Comparison of ENCODE assay signal across 8 cellular contexts in the genomic region with DNA sequence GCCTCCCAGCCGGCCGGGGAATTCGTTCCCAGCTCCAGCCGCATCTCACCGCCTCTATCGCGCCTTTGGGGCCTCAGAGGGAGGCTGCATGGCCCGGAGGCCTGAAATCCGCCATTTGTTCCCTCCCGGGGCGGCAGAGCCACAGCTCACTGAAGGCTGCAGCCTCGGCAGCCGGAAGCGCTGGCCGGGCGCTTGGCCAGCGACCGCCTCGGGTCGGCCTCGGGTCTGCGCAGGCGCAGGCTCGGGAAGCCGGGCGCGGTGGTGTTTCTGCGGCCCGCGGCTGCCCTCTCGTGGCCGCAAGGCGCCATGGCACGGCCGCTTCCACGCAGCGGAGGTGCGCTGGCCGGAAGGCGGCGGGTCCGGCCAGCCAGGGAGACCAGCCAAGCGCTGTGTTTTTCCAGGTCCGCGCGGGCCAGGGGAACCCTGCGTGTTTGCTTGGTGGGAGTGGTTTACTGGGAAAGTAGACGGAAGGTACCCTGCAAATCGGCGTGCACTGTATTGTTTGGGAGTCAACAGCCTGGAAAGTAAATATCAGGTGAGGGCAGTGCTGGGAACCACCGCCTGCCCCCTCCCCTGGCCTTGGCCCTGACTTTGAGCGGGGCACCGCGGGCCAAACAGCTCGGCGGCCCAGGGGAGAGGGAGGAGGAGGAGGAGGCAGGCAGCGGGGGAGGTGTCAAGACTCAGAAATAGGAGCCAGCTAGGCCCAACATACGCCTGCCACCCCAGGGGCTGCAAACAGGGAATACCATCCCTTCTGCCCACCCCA. TPM values are rescaled to one million over a fixed set of nuclear protein-coding genes. Genes with fewer than 3 reads are reported as not detected.
DNase-seq lines count a peak whose midpoint lies in the region; ATAC-seq and TF ChIP-seq lines count a peak whose summit lies in the region.

No MANE protein-coding gene starts in this region.

- no peaks in the 10 kb centered on the region for H3K36me3 Mint-ChIP-seq in mesothelial cell of epicardium

- H3K36me3 ChIP-seq in endocrine pancreas (ENCODE audit: control insufficient read depth, insufficient read depth, low read length), result no peaks in the 10 kb centered on the region

- peak; percentile 99 for TF ChIP-seq CTCF in mesothelial cell of epicardium (IDR thresholded peaks at IDR 0.05; ENCODE audit: unreplicated experiment)

- peak overlapping the region; percentile 90 for H3K4me3 Mint-ChIP-seq in mesothelial cell of epicardium

- ATAC-seq in GM19463 (IDR thresholded peaks at IDR 0.05; ENCODE audit: unreplicated experiment), result peak; percentile 91

- H3K27me3 Mint-ChIP-seq in mesothelial cell of epicardium (ENCODE audit: low read depth), result peaks cover 61% of the 10 kb centered on the region

- H3K4me3 ChIP-seq in endocrine pancreas (ENCODE audit: control insufficient read depth, insufficient read depth, low read length), result no peak overlapping the region

- peak overlapping the region; percentile 67 for H3K9ac ChIP-seq in endocrine pancreas (ENCODE audit: control insufficient read depth, insufficient read depth, low read length)

- peaks cover 17% of the 10 kb centered on the region for H3K4me1 Mint-ChIP-seq in mesothelial cell of epicardium

- no peaks in the 10 kb centered on the region for H3K9me3 ChIP-seq in endocrine pancreas (ENCODE audit: control insufficient read depth, low read length)

- H3K4me1 ChIP-seq in endocrine pancreas (ENCODE audit: control insufficient read depth, insufficient read depth, low read length), result no peaks in the 10 kb centered on the region

- H3K27me3 ChIP-seq in endocrine pancreas (ENCODE audit: control insufficient read depth, insufficient read depth, low read length), result no peaks in the 10 kb centered on the region

- peak overlapping the region; percentile 93 for H3K27ac Mint-ChIP-seq in mesothelial cell of epicardium

- DNase-seq in COLO829 (ENCODE audit: low spot score) (peak; percentile 95), HPDE6-E6E7 (ENCODE audit: extremely low spot score) (peak; percentile 84), NOMO-1 (lab: John Stamatoyannopoulos, UW; ENCODE audit: unreplicated experiment in 2 of 2) (peak; percentile 67 to 78), mesothelial cell of epicardium (ENCODE audit: low spot score in 2 of 2, unreplicated experiment in 2 of 2) (peak; percentile 88 to 96)
- peak; percentile 31 for DNase-seq in activated CD8-positive, alpha-beta memory T cell treated with anti-CD3 and anti-CD28 coated beads, Interleukin-2, amount 50 U/mL, for 24 hours (ENCODE audit: extremely low read depth)
- DNase-seq in stimulated activated CD8-positive, alpha-beta memory T cell treated with anti-CD3 and anti-CD28 coated beads, Interleukin-15, amount 100 ng/mL, for 4 hours (ENCODE audit: low read depth in 2 of 2), result peak; percentile 47 to 65

- H3K9me3 Mint-ChIP-seq in mesothelial cell of epicardium, result no peaks in the 10 kb centered on the region

RNA-seq across cellular contexts. Expression of gene CD34, which starts 52.7 kb away (rescaled TPM):
- 1.2 to 1.6 TPM (median 1.2 TPM) in 3 replicates for total RNA-seq in mesothelial cell of epicardium

Comparison
In these comparisons a context has a peak if more than half of its experiments do, and no peak if none do; other contexts are left out.
1. DNase-seq: peak in every context shown above with its lines; median percentile 95 in COLO829; 92 in mesothelial cell of epicardium; 84 in HPDE6-E6E7; 72 in NOMO-1; 56 in stimulated activated CD8-positive, alpha-beta memory T cell treated with anti-CD3 and anti-CD28 coated beads, Interleukin-15, amount 100 ng/mL, for 4 hours; 31 in activated CD8-positive, alpha-beta memory T cell treated with anti-CD3 and anti-CD28 coated beads, Interleukin-2, amount 50 U/mL, for 24 hours.